Comparison of ENCODE assay signal across 11 cellular contexts in genomic region chr13:91598655-91599054, GRCh38.
"Had no signal": no experiment of that assay in that cellular context is flagged by ENCODE, and none has a peak within 500 bp of the region (broad histone marks: within the 10 kb centered on the region; RNA-seq: fewer than 3 reads in every experiment).

No MANE protein-coding gene starts in this region.

- H3K9me3 Mint-ChIP-seq: GM23338, H9 had no signal

- H3K4me1 Mint-ChIP-seq: GM23338, H9 had no signal

- H3K4me1 ChIP-seq: HAP-1 had no signal

- H3K27ac ChIP-seq: GM23248 had no signal

- H3K9ac ChIP-seq: GM23248 had no signal

- H3K4me3 Mint-ChIP-seq: GM23338, H9, HFFc6 had no signal

- FAIRE-seq: H1, H54 had no signal

- ATAC-seq: GM23338, HCT116 had no signal

- H2AFZ ChIP-seq: GM23248, GM23338 had no signal

- H3K36me3 ChIP-seq: HAP-1 had no signal

- DNase-seq: GM23248, GOT3, H7, H9, HCEC 1CT, HFFc6 had no signal

- H3K4me2 ChIP-seq: GM23338 had no signal

- H3K27ac Mint-ChIP-seq: GM23338, H9, HFFc6 had no signal

- H3K4me3 ChIP-seq: GM23248, GM23338, HAP-1 had no signal

- H3K9me3 ChIP-seq: HAP-1 had no signal
